ENCODE assay signal across 36 cellular contexts in genomic region chr6:48318670-48319069, GRCh38.
DNase-seq lines count a peak whose midpoint lies in the region; ATAC-seq, FAIRE-seq and TF ChIP-seq lines count a peak whose summit lies in the region.
"Had no signal": no experiment of that assay in that cellular context is flagged by ENCODE, and none has a peak within 500 bp of the region (broad histone marks: within the 10 kb centered on the region; RNA-seq: fewer than 3 reads in every experiment).

No MANE protein-coding gene starts in this region.

- no peak for TF ChIP-seq EP300 in SK-N-SH (IDR thresholded peaks at IDR 0.05; ENCODE audit: borderline replicate concordance in 1 of 2, low read depth in 1 of 2, low read length in 1 of 2)

- no peaks in the 10 kb centered on the region for H3K9me3 ChIP-seq in SK-N-SH
- H3K9me3 ChIP-seq in effector memory CD4-positive, alpha-beta T cell (ENCODE audit: control insufficient read depth, low read length), result no peaks in the 10 kb centered on the region
- H3K9me3 ChIP-seq: adrenal gland, prostate gland, tibial nerve had no signal

- H3K4me3 ChIP-seq in SK-N-SH (ENCODE audit: low read depth in 2 of 2, low read length in 1 of 2) (no peak overlapping the region), fibroblast of the aortic adventitia (ENCODE audit: low read depth, low read length) (no peak overlapping the region)
- H3K4me3 ChIP-seq in effector memory CD4-positive, alpha-beta T cell (ENCODE audit: insufficient read depth, low read depth, low read length, poor library complexity, severe bottlenecking), result no peak overlapping the region
- H3K4me3 ChIP-seq: adrenal gland, dorsolateral prefrontal cortex, prostate gland, tibial nerve had no signal

- no peaks in the 10 kb centered on the region for H3K36me3 Mint-ChIP-seq in natural killer cell treated with Interleukin-12 subunit alpha and Interleukin-12 subunit beta and Interleukin-15 and Interleukin-18, amount 100 ng/mL, for 72 hours
- H3K36me3 Mint-ChIP-seq: activated naive CD4-positive, alpha-beta T cell treated with anti-CD3 and anti-CD28 coated beads, Interleukin-2, amount 10 ng/mL, durations not matched to agents 7 days and 5 days; brain; CD4-positive, CD25-positive, alpha-beta regulatory T cell; mesothelial cell of epicardium; naive thymus-derived CD4-positive, alpha-beta T cell had no signal

- TF ChIP-seq RAD21 in SK-N-SH (IDR thresholded peaks at IDR 0.05; ENCODE audit: low read length), result no peak

- H2AFZ ChIP-seq in SK-N-SH (ENCODE audit: low read depth), result no peak overlapping the region

- ATAC-seq in SK-N-SH treated with all-trans-retinoic acid at 6 μM for 48 hours (peak; percentile 76), GM18511 (IDR thresholded peaks at IDR 0.05; ENCODE audit: unreplicated experiment) (no peak)
- ATAC-seq in natural killer cell treated with Interleukin-12 subunit alpha and Interleukin-12 subunit beta and Interleukin-15 and Interleukin-18, amount 100 ng/mL, for 72 hours, result no peak
- ATAC-seq: activated CD8-positive, alpha-beta T cell treated with anti-CD3 and anti-CD28 coated beads, Interleukin-2, amount 10 ng/mL, durations not matched to agents 7 days and 5 days; activated T-helper 17 cell treated with anti-CD3 and anti-CD28 coated beads, Interleukin-2, amount 50 U/mL, for 72 hours; naive thymus-derived CD4-positive, alpha-beta T cell; sciatic nerve had no signal

- H4K20me1 ChIP-seq in SK-N-SH (ENCODE audit: insufficient read depth), result no peaks in the 10 kb centered on the region

- no peaks in the 10 kb centered on the region for H3K36me3 ChIP-seq in SK-N-SH (replicated peaks in 1 of 2; ENCODE audit: control insufficient read depth in 1 of 2, insufficient read depth in 2 of 2, low read length in 1 of 2)
- no peaks in the 10 kb centered on the region for H3K36me3 ChIP-seq in effector memory CD4-positive, alpha-beta T cell (ENCODE audit: control insufficient read depth, insufficient read depth, low read length)
- H3K36me3 ChIP-seq: adrenal gland, prostate gland, tibial nerve, WERI-Rb-1 had no signal

- CTCF ChIA-PET in SK-N-SH (lab: Yijun Ruan, JAX), result no interaction called here

- H3K27ac ChIP-seq in SK-N-SH (ENCODE audit: low read depth in 2 of 2, low read length in 1 of 2), result no peak overlapping the region
- H3K27ac ChIP-seq in effector memory CD4-positive, alpha-beta T cell (ENCODE audit: insufficient read depth, low read length, poor library complexity, severe bottlenecking), result no peak overlapping the region
- H3K27ac ChIP-seq: adrenal gland, dorsolateral prefrontal cortex, HL-60, KMS-11, prostate gland, tibial nerve, WERI-Rb-1 had no signal

- WGBS in SK-N-SH (ENCODE audit: low lambda C conversion rate), result 8% methylated on average over 5 of the region's 5 CpGs

- no peak overlapping the region for H3K4me3 Mint-ChIP-seq in natural killer cell treated with Interleukin-12 subunit alpha and Interleukin-12 subunit beta and Interleukin-15 and Interleukin-18, amount 100 ng/mL, for 72 hours
- H3K4me3 Mint-ChIP-seq: activated CD8-positive, alpha-beta T cell treated with anti-CD3 and anti-CD28 coated beads, Interleukin-2, amount 10 ng/mL, durations not matched to agents 7 days and 5 days; activated naive CD4-positive, alpha-beta T cell treated with anti-CD3 and anti-CD28 coated beads, Interleukin-2, amount 10 ng/mL, durations not matched to agents 7 days and 5 days; activated T-helper 17 cell treated with anti-CD3 and anti-CD28 coated beads, Interleukin-2, amount 50 U/mL, for 72 hours; brain; CD4-positive, CD25-positive, alpha-beta regulatory T cell; mesothelial cell of epicardium; naive thymus-derived CD4-positive, alpha-beta T cell had no signal

- H3K79me2 ChIP-seq in SK-N-SH (ENCODE audit: insufficient read depth), result no peaks in the 10 kb centered on the region

- FAIRE-seq in urothelium cell line (lab: Jason Lieb, UNC), result no peak
- FAIRE-seq: GM18507, keratinocyte had no signal

- no peak overlapping the region for H3K27ac Mint-ChIP-seq in natural killer cell treated with Interleukin-12 subunit alpha and Interleukin-12 subunit beta and Interleukin-15 and Interleukin-18, amount 100 ng/mL, for 72 hours
- H3K27ac Mint-ChIP-seq: activated CD8-positive, alpha-beta T cell treated with anti-CD3 and anti-CD28 coated beads, Interleukin-2, amount 10 ng/mL, durations not matched to agents 7 days and 5 days; activated naive CD4-positive, alpha-beta T cell treated with anti-CD3 and anti-CD28 coated beads, Interleukin-2, amount 10 ng/mL, durations not matched to agents 7 days and 5 days; activated T-helper 17 cell treated with anti-CD3 and anti-CD28 coated beads, Interleukin-2, amount 50 U/mL, for 72 hours; brain; CD4-positive, CD25-positive, alpha-beta regulatory T cell; mesothelial cell of epicardium had no signal

- H3K9ac ChIP-seq in SK-N-SH, result no peak overlapping the region
- H3K9ac ChIP-seq: KMS-11 had no signal

- TF ChIP-seq CTCF in SK-N-SH (IDR thresholded peaks at IDR 0.05) (no peak), fibroblast of the aortic adventitia (IDR thresholded peaks at IDR 0.05; ENCODE audit: insufficient read depth, low read length) (no peak)

- no peaks in the 10 kb centered on the region for H3K27me3 Mint-ChIP-seq in natural killer cell treated with Interleukin-12 subunit alpha and Interleukin-12 subunit beta and Interleukin-15 and Interleukin-18, amount 100 ng/mL, for 72 hours
- H3K27me3 Mint-ChIP-seq: activated naive CD4-positive, alpha-beta T cell treated with anti-CD3 and anti-CD28 coated beads, Interleukin-2, amount 10 ng/mL, durations not matched to agents 7 days and 5 days; activated T-helper 17 cell treated with anti-CD3 and anti-CD28 coated beads, Interleukin-2, amount 50 U/mL, for 72 hours; CD4-positive, CD25-positive, alpha-beta regulatory T cell; naive thymus-derived CD4-positive, alpha-beta T cell had no signal

- POLR2A ChIA-PET in SK-N-SH (lab: Yijun Ruan, JAX), result no interaction called here

- DNase-seq in SK-N-SH (no peak), RKO (ENCODE audit: low spot score) (peak; percentile 37), fibroblast of the aortic adventitia (ENCODE audit: low read depth) (peak; percentile 57), urothelium cell line (ENCODE audit: low spot score) (peak; percentile 9)
- DNase-seq in effector memory CD4-positive, alpha-beta T cell, result no peak
- no peak for DNase-seq in natural killer cell treated with Interleukin-12 subunit alpha and Interleukin-12 subunit beta and Interleukin-15 and Interleukin-18, amount 100 ng/mL, for 72 hours (ENCODE audit: low spot score)
- DNase-seq: activated CD4-positive, alpha-beta T cell treated with anti-CD3 and anti-CD28 coated beads for 4 hours; activated CD8-positive, alpha-beta T cell treated with anti-CD3 and anti-CD28 coated beads, Interleukin-2, amount 10 ng/mL, durations not matched to agents 7 days and 5 days; activated naive CD4-positive, alpha-beta T cell treated with anti-CD3 and anti-CD28 coated beads, Interleukin-2, amount 10 ng/mL, durations not matched to agents 7 days and 5 days; adrenal gland; CD4-positive, CD25-positive, alpha-beta regulatory T cell; DMS79 treated with DMSO at 0.1 percent for 48 hours; dorsolateral prefrontal cortex; H7; naive thymus-derived CD4-positive, alpha-beta T cell; NCI-H1417; NCI-H2029; NCI-H526; occipital lobe; SIG-M5; stimulated activated CD4-positive, alpha-beta T cell treated with anti-CD3 and anti-CD28 coated beads, Interleukin-12 subunit alpha, Interleukin-12 subunit beta, amount 100 ng/mL, for 4 hours; stimulated activated CD4-positive, alpha-beta T cell treated with anti-CD3 and anti-CD28 coated beads, Interleukin-4, amount 100 ng/mL, for 1 hour; T1000; WERI-Rb-1 had no signal

- no peak overlapping the region for H3K4me2 ChIP-seq in SK-N-SH
- H3K4me2 ChIP-seq: KMS-11 had no signal

- no peaks in the 10 kb centered on the region for H3F3A ChIP-seq in SK-N-SH (replicated peaks; ENCODE audit: insufficient read depth)

- H3K9me3 Mint-ChIP-seq in natural killer cell treated with Interleukin-12 subunit alpha and Interleukin-12 subunit beta and Interleukin-15 and Interleukin-18, amount 100 ng/mL, for 72 hours, result peaks cover 13% of the 10 kb centered on the region
- H3K9me3 Mint-ChIP-seq: brain, mesothelial cell of epicardium had no signal

- no peaks in the 10 kb centered on the region for H3K4me1 Mint-ChIP-seq in natural killer cell treated with Interleukin-12 subunit alpha and Interleukin-12 subunit beta and Interleukin-15 and Interleukin-18, amount 100 ng/mL, for 72 hours (ENCODE audit: low read depth in 2 of 2)
- H3K4me1 Mint-ChIP-seq: activated naive CD4-positive, alpha-beta T cell treated with anti-CD3 and anti-CD28 coated beads, Interleukin-2, amount 10 ng/mL, durations not matched to agents 7 days and 5 days; activated T-helper 17 cell treated with anti-CD3 and anti-CD28 coated beads, Interleukin-2, amount 50 U/mL, for 72 hours; brain; CD4-positive, CD25-positive, alpha-beta regulatory T cell; mesothelial cell of epicardium; naive thymus-derived CD4-positive, alpha-beta T cell had no signal

- no peaks in the 10 kb centered on the region for H3K9me2 ChIP-seq in SK-N-SH

- no peaks in the 10 kb centered on the region for H3K4me1 ChIP-seq in SK-N-SH (ENCODE audit: control insufficient read depth in 1 of 2, insufficient read depth in 2 of 2, low read depth in 1 of 2, low read length in 1 of 2)
- no peaks in the 10 kb centered on the region for H3K4me1 ChIP-seq in effector memory CD4-positive, alpha-beta T cell (ENCODE audit: control insufficient read depth, insufficient read depth, low read length, poor library complexity, severe bottlenecking)
- H3K4me1 ChIP-seq: adrenal gland, prostate gland, tibial nerve had no signal

- H3K27me3 ChIP-seq in SK-N-SH (ENCODE audit: insufficient read depth), result no peaks in the 10 kb centered on the region
- no peaks in the 10 kb centered on the region for H3K27me3 ChIP-seq in effector memory CD4-positive, alpha-beta T cell (replicated peaks; ENCODE audit: control insufficient read depth, insufficient read depth, low read length, poor library complexity, severe bottlenecking)
- H3K27me3 ChIP-seq: adrenal gland, dorsolateral prefrontal cortex, tibial nerve had no signal

TF ChIP-seq in SK-N-SH treated with all-trans-retinoic acid at 6 μM for 48 hours, 23 proteins besides CTCF, POLR2A, EP300 and RAD21 (continues in another document):
- no peak for TF ChIP-seq ZNF8 (CRISPR knock-in tag; IDR thresholded peaks at IDR 0.05)

TF ChIP-seq in SK-N-SH, 30 proteins besides CTCF, POLR2A, EP300 and RAD21 (continues in another document):
- TF ChIP-seq RCOR1 (IDR thresholded peaks at IDR 0.05; ENCODE audit: low read length) (no peak), PBX3 (IDR thresholded peaks at IDR 0.05) (no peak), SMC3 (IDR thresholded peaks at IDR 0.05; ENCODE audit: low read depth, low read length) (no peak), YY1 (IDR thresholded peaks at IDR 0.05; ENCODE audit: low read depth) (no peak)

Comparison
In these comparisons a context has a peak if more than half of its experiments do, and no peak if none do; other contexts are left out.
1. DNase-seq: peak in RKO (single experiment), fibroblast of the aortic adventitia (single experiment) and urothelium cell line (single experiment); none in SK-N-SH (single experiment), effector memory CD4-positive, alpha-beta T cell (0 of 3) and natural killer cell treated with Interleukin-12 subunit alpha and Interleukin-12 subunit beta and Interleukin-15 and Interleukin-18, amount 100 ng/mL, for 72 hours (single experiment).